Comparison of ENCODE assay signal across 11 cellular contexts in the genomic region with DNA sequence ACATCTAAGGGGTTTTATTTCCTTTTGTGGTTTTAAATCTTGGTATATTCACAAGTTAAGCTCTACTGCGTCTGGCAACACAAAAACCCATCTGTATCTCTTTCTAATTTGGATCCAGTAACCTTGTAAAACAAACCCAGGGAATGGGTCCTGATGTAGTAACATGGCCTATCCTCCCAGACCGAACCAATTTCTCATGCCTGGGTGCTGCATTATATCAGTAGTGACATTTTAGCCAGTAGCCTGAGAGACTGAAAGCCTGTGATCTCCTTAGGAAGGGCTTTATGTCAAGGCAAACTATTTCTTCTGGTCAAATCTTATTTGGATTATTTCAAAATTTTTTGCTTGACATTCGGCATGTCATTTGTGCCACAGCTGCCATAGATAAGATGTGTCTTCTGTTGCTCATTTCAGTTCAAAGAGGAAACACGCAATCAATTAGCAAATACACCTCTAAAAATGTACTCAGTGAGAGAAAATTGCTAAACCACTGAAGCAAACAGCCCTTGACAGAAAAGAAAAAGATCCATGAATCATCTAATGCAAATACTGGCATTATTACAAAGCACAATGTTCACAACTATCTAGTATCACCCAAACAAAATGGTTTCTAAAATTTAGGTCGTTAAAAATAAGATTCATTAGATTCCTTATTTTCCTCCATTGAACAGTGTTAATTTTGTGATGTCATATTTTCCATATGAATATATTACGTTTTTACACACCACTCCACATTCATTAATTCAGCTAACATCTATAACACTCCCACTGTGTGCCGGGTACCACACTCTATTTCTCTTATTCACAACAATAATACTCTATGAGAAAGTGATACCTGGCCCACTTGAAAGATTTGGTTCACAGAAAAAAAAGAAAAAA. TPM values are rescaled to one million over a fixed set of nuclear protein-coding genes. Genes with fewer than 3 reads are reported as not detected.
A peak's percentile ranks its signal among the peaks of the same experiment; 100 is the strongest.
DNase-seq lines count a peak whose midpoint lies in the region; ATAC-seq and TF ChIP-seq lines count a peak whose summit lies in the region.
"Had no signal": no experiment of that assay in that cellular context is flagged by ENCODE, and none has a peak within 500 bp of the region (broad histone marks: within the 10 kb centered on the region; RNA-seq: fewer than 3 reads in every experiment).

No MANE protein-coding gene starts in this region.

- H3K9me3 ChIP-seq in OCI-LY1 (ENCODE audit: low read length), result no peaks in the 10 kb centered on the region
- H3K9me3 ChIP-seq in stomach, result no peaks in the 10 kb centered on the region
- H3K9me3 ChIP-seq in adrenal gland (replicated peaks in 1 of 3), result no peaks in the 10 kb centered on the region

- H2AFZ ChIP-seq in OCI-LY1 (ENCODE audit: low read length), result no peak overlapping the region

- no peaks in the 10 kb centered on the region for H4K20me1 ChIP-seq in OCI-LY1 (ENCODE audit: insufficient read depth, low read length)

- no peaks in the 10 kb centered on the region for H3K9me2 ChIP-seq in OCI-LY1 (ENCODE audit: low read depth, low read length)

- TF ChIP-seq POLR2A in stomach (IDR thresholded peaks at IDR 0.05) (no peak), adrenal gland (IDR thresholded peaks at IDR 0.05) (no peak)

- DNase-seq in NOMO-1 (lab: John Stamatoyannopoulos, UW; ENCODE audit: unreplicated experiment in 2 of 2), result peak; percentile 25 to 76
- no peak for DNase-seq in NOMO-1 treated with dmso at 0.1 percent for 144 hours (lab: John Stamatoyannopoulos, UW; ENCODE audit: unreplicated experiment)
- peak; percentile 46 for DNase-seq in fibroblast of villous mesenchyme (ENCODE audit: low read depth)
- DNase-seq in stomach, result no peak
- no peak for DNase-seq in adrenal gland
- DNase-seq in foreskin melanocyte, result no peak
- DNase-seq: activated CD8-positive, alpha-beta memory T cell treated with anti-CD3 and anti-CD28 coated beads for 24 hours; GOT3; kidney had no signal

- intact Hi-C loops in stomach (cut with DNase I; ENCODE audit: low total_unique reads), result no loop called here
- intact Hi-C loops in adrenal gland (cut with DNase I), result no loop called here

- TF ChIP-seq EP300 in stomach (IDR thresholded peaks at IDR 0.05), result no peak

- H3K9ac ChIP-seq in OCI-LY1 (ENCODE audit: low read length), result no peak overlapping the region

- H3K36me3 ChIP-seq in OCI-LY1 (ENCODE audit: insufficient read depth, low read length) (no peaks in the 10 kb centered on the region), stomach (no peaks in the 10 kb centered on the region), adrenal gland (replicated peaks in 1 of 2) (no peaks in the 10 kb centered on the region)

- H3K4me3 ChIP-seq in OCI-LY1 (ENCODE audit: low read depth, low read length, poor library complexity, severe bottlenecking) (no peak overlapping the region), fibroblast of villous mesenchyme (ENCODE audit: low read depth, low read length) (no peak overlapping the region), stomach (peak overlapping the region in 1 of 4 donors; percentile 2), adrenal gland (no peak overlapping the region)

- no peak for TF ChIP-seq CTCF in OCI-LY1 (IDR thresholded peaks at IDR 0.05; ENCODE audit: low read length)
- TF ChIP-seq CTCF in fibroblast of villous mesenchyme (IDR thresholded peaks at IDR 0.05; ENCODE audit: insufficient read depth, low read depth, low read length), result no peak
- no peak for TF ChIP-seq CTCF in stomach (IDR thresholded peaks at IDR 0.05)
- no peak for TF ChIP-seq CTCF in adrenal gland (IDR thresholded peaks at IDR 0.05)

- peaks cover 80% of the 10 kb centered on the region for H3K79me2 ChIP-seq in OCI-LY1 (ENCODE audit: insufficient read depth, low read length)

- H3K4me2 ChIP-seq in OCI-LY1 (ENCODE audit: low read length), result peak overlapping the region; percentile 14; the same call in 1 of the 2 replicates

- no peaks in the 10 kb centered on the region for H3F3A ChIP-seq in OCI-LY1 (ENCODE audit: insufficient read depth, low read length)

- H3K27me3 ChIP-seq in OCI-LY1 (ENCODE audit: insufficient read depth, low read length), result no peaks in the 10 kb centered on the region
- H3K27me3 ChIP-seq in stomach, result no peaks in the 10 kb centered on the region
- no peaks in the 10 kb centered on the region for H3K27me3 ChIP-seq in adrenal gland

- H3K27ac ChIP-seq in OCI-LY1 (ENCODE audit: low read depth, low read length, poor library complexity, severe bottlenecking) (no peak overlapping the region), stomach (peak overlapping the region; percentile 51 to 99 (median 70)), adrenal gland (peak overlapping the region in 2 of 5 donors; percentile 26 to 91)

- 33 to 47% (median 40%) methylated on average over 7 of the region's 7 CpGs for WGBS in stomach, 5 donors
- WGBS in adrenal gland, 4 donors, result 57 to 62% (median 59%) methylated on average over 7 of the region's 7 CpGs

- no peak for ATAC-seq in HG03039 (IDR thresholded peaks at IDR 0.05; ENCODE audit: unreplicated experiment)

- H3K4me1 ChIP-seq in OCI-LY1 (ENCODE audit: insufficient read depth, low read length, severe bottlenecking) (peaks cover 56% of the 10 kb centered on the region), stomach (peaks cover 62 to 90% (median 80%) of the 10 kb centered on the region in 4 donors), adrenal gland (replicated peaks in 1 of 2) (peaks cover 43 to 74% of the 10 kb centered on the region in 2 donors)

RNA-seq across cellular contexts. Expression of a gene that starts 4.0 kb away (rescaled TPM):
- total RNA-seq in fibroblast of villous mesenchyme, result 137 and 146 TPM in 2 replicates
- total RNA-seq in stomach, result 100 to 1,000 TPM in 4 of 5 donors, 10 to 100 TPM in 1; 58.8 to 228 (median 127) TPM
- polyA plus RNA-seq in stomach, result 10 to 100 TPM; 41.4 to 73.4 (median 45.5) TPM
- 100 to 1,000 TPM; 100 to 197 (median 127) TPM for total RNA-seq in adrenal gland
- 100 to 1,000 TPM in 1 of 3 donors, 10 to 100 TPM in 2; 26.5 to 169 (median 28.7) TPM for polyA plus RNA-seq in adrenal gland

RNA-seq across cellular contexts. Expression of a gene that starts 55.0 kb away (rescaled TPM):
- total RNA-seq in fibroblast of villous mesenchyme (81.2 and 93.4 TPM in 2 replicates), stomach (100 to 1,000 TPM in 1 of 5 donors, 10 to 100 TPM in 4; 24.4 to 185 (median 34.4) TPM), adrenal gland (100 to 1,000 TPM in 4 of 8 donors, 10 to 100 TPM in 4; 68.4 to 147 (median 98.2) TPM)
- polyA plus RNA-seq in stomach (10 to 100 TPM; 10.4 to 33.9 (median 19.3) TPM), adrenal gland (10 to 100 TPM; 53.4 to 100.0 (median 78.7) TPM)

Comparison
In these comparisons a context has a peak if more than half of its experiments do, and no peak if none do; other contexts are left out.
1. DNase-seq: peak in NOMO-1 (2 of 2) and fibroblast of villous mesenchyme (single experiment); none in NOMO-1 treated with dmso at 0.1 percent for 144 hours (single experiment), stomach (single experiment), adrenal gland (0 of 7) and foreskin melanocyte (single experiment).